In genomic region chrX:109399831-109400230, GRCh38 we compare ENCODE assay signal across 27 cellular contexts.
"Had no signal": no experiment of that assay in that cellular context is flagged by ENCODE, and none has a peak within 500 bp of the region (broad histone marks: within the 10 kb centered on the region; RNA-seq: fewer than 3 reads in every experiment).

No MANE protein-coding gene starts in this region.

- H3K27ac Mint-ChIP-seq: activated CD4-positive, alpha-beta T cell treated with anti-CD3 and anti-CD28 coated beads, Interleukin-2, amount 10 ng/mL, durations not matched to agents 24 days and 14 days; activated CD8-positive, alpha-beta T cell treated with anti-CD3 and anti-CD28 coated beads, Interleukin-2, amount 10 ng/mL, durations not matched to agents 7 days and 5 days; activated naive CD4-positive, alpha-beta T cell treated with anti-CD3 and anti-CD28 coated beads, Interleukin-2, amount 10 ng/mL, durations not matched to agents 7 days and 5 days; activated naive CD8-positive, alpha-beta T cell; activated naive CD8-positive, alpha-beta T cell treated with anti-CD3 and anti-CD28 coated beads, Interleukin-2, amount 50 U/mL, for 24 hours; T-helper 1 cell treated with Interleukin-12 subunit alpha and Interleukin-12 subunit beta and Interleukin-4 antibody, amounts not matched to agents 30 μg/mL and 1 μg/mL, for 36 hours; T-helper 2 cell treated with Interferon-gamma antibody and Interleukin-4, amounts not matched to agents 5 μg/mL and 100 μg/mL, for 36 hours had no signal

- H3K9ac ChIP-seq: SK-N-SH had no signal

- ATAC-seq: activated CD8-positive, alpha-beta T cell treated with anti-CD3 and anti-CD28 coated beads, Interleukin-2, amount 10 ng/mL, durations not matched to agents 7 days and 5 days; activated naive CD8-positive, alpha-beta T cell treated with anti-CD3 and anti-CD28 coated beads, Interleukin-2, amount 50 U/mL, for 24 hours; activated T-cell treated with anti-CD3 and anti-CD28 coated beads, Interleukin-2, amount 50 U/mL, for 4 hours; PC-3 had no signal

- H3K36me3 ChIP-seq: brain microvascular endothelial cell, Peyer's patch, SJSA1 had no signal

- H3K27me3 Mint-ChIP-seq: activated CD4-positive, alpha-beta T cell treated with anti-CD3 and anti-CD28 coated beads, Interleukin-2, amount 10 ng/mL, durations not matched to agents 24 days and 14 days; activated naive CD4-positive, alpha-beta T cell treated with anti-CD3 and anti-CD28 coated beads, Interleukin-2, amount 10 ng/mL, durations not matched to agents 7 days and 5 days; activated naive CD8-positive, alpha-beta T cell treated with anti-CD3 and anti-CD28 coated beads, Interleukin-2, amount 50 U/mL, for 24 hours had no signal

- H3K4me1 Mint-ChIP-seq: activated CD4-positive, alpha-beta T cell treated with anti-CD3 and anti-CD28 coated beads, Interleukin-2, amount 10 ng/mL, durations not matched to agents 24 days and 14 days; activated naive CD4-positive, alpha-beta T cell treated with anti-CD3 and anti-CD28 coated beads, Interleukin-2, amount 10 ng/mL, durations not matched to agents 7 days and 5 days; activated naive CD8-positive, alpha-beta T cell treated with anti-CD3 and anti-CD28 coated beads, Interleukin-2, amount 50 U/mL, for 24 hours had no signal

- H3K27me3 ChIP-seq: brain microvascular endothelial cell, Peyer's patch, SJSA1 had no signal

- H3K4me3 ChIP-seq: Peyer's patch, SJSA1 had no signal

- H3K36me3 Mint-ChIP-seq: activated naive CD4-positive, alpha-beta T cell treated with anti-CD3 and anti-CD28 coated beads, Interleukin-2, amount 10 ng/mL, durations not matched to agents 7 days and 5 days; activated naive CD8-positive, alpha-beta T cell had no signal

- H3K4me2 ChIP-seq: SK-N-SH had no signal

- DNase-seq: activated CD4-positive, alpha-beta T cell treated with anti-CD3 and anti-CD28 coated beads, Interleukin-2, amount 10 ng/mL, durations not matched to agents 24 days and 14 days; activated CD4-positive, alpha-beta T cell treated with anti-CD3 and anti-CD28 coated beads, Interleukin-2, amount 50 U/mL, for 4 hours; activated CD8-positive, alpha-beta T cell treated with anti-CD3 and anti-CD28 coated beads, Interleukin-2, amount 10 ng/mL, durations not matched to agents 7 days and 5 days; activated effector memory CD4-positive, alpha-beta T cell treated with Interleukin-2 at 50 U/mL for 16 hours; activated naive CD4-positive, alpha-beta T cell treated with anti-CD3 and anti-CD28 coated beads, Interleukin-2, amount 10 ng/mL, durations not matched to agents 7 days and 5 days; activated naive CD8-positive, alpha-beta T cell treated with anti-CD3 and anti-CD28 coated beads, Interleukin-2, amount 50 U/mL, for 24 hours; activated T-cell treated with anti-CD3 and anti-CD28 coated beads, Interleukin-2, amount 50 U/mL, for 4 hours; aorta; brain microvascular endothelial cell; central memory CD4-positive, alpha-beta T cell; NCI-H1105; NCI-H1417 treated with DMSO at 0.1 percent for 48 hours; NCI-H187 treated with DMSO at 0.1 percent for 48 hours; NCI-H2081; NCI-H345; NCI-H510A; NCI-H69; NK-92 treated with Interleukin-12 subunit alpha and Interleukin-12 subunit beta, amount 100 ng/mL, for 24 hours; PC-3; Peyer's patch; RPMI8226; SHP77 treated with DMSO at 0.1 percent for 48 hours; SK-N-SH had no signal

- H3K27ac ChIP-seq: brain microvascular endothelial cell, Peyer's patch, SJSA1 had no signal

- H3K9me3 Mint-ChIP-seq: activated CD4-positive, alpha-beta T cell treated with anti-CD3 and anti-CD28 coated beads, Interleukin-2, amount 10 ng/mL, durations not matched to agents 24 days and 14 days; activated naive CD4-positive, alpha-beta T cell treated with anti-CD3 and anti-CD28 coated beads, Interleukin-2, amount 10 ng/mL, durations not matched to agents 7 days and 5 days; activated naive CD8-positive, alpha-beta T cell treated with anti-CD3 and anti-CD28 coated beads, Interleukin-2, amount 50 U/mL, for 24 hours; activated T-cell treated with anti-CD3 and anti-CD28 coated beads, Interleukin-2, amount 50 U/mL, for 4 hours; T-helper 1 cell treated with Interleukin-12 subunit alpha and Interleukin-12 subunit beta and Interleukin-4 antibody, amounts not matched to agents 30 μg/mL and 1 μg/mL, for 36 hours; T-helper 2 cell treated with Interferon-gamma antibody and Interleukin-4, amounts not matched to agents 5 μg/mL and 100 μg/mL, for 36 hours had no signal

- H3K4me3 Mint-ChIP-seq: activated CD4-positive, alpha-beta T cell treated with anti-CD3 and anti-CD28 coated beads, Interleukin-2, amount 10 ng/mL, durations not matched to agents 24 days and 14 days; activated CD8-positive, alpha-beta T cell treated with anti-CD3 and anti-CD28 coated beads, Interleukin-2, amount 10 ng/mL, durations not matched to agents 7 days and 5 days; activated naive CD4-positive, alpha-beta T cell treated with anti-CD3 and anti-CD28 coated beads, Interleukin-2, amount 10 ng/mL, durations not matched to agents 7 days and 5 days; activated naive CD8-positive, alpha-beta T cell; activated naive CD8-positive, alpha-beta T cell treated with anti-CD3 and anti-CD28 coated beads, Interleukin-2, amount 50 U/mL, for 24 hours; activated T-cell treated with anti-CD3 and anti-CD28 coated beads, Interleukin-2, amount 50 U/mL, for 4 hours; T-helper 1 cell treated with Interleukin-12 subunit alpha and Interleukin-12 subunit beta and Interleukin-4 antibody, amounts not matched to agents 30 μg/mL and 1 μg/mL, for 36 hours; T-helper 2 cell treated with Interferon-gamma antibody and Interleukin-4, amounts not matched to agents 5 μg/mL and 100 μg/mL, for 36 hours had no signal

- H3K9me3 ChIP-seq: Peyer's patch, SJSA1, SK-N-SH had no signal

- H3K4me1 ChIP-seq: Peyer's patch, SJSA1 had no signal
